Comparison of ENCODE assay signal across 9 cellular contexts in genomic region chr7:22860337-22860736, GRCh38. TPM values are rescaled to one million over a fixed set of nuclear protein-coding genes. Genes with fewer than 3 reads are reported as not detected.
DNase-seq lines count a peak whose midpoint lies in the region; ATAC-seq and TF ChIP-seq lines count a peak whose summit lies in the region.
"Had no signal": no experiment of that assay in that cellular context is flagged by ENCODE, and none has a peak within 500 bp of the region (broad histone marks: within the 10 kb centered on the region; RNA-seq: fewer than 3 reads in every experiment).

No MANE protein-coding gene starts in this region.

- H3K79me2 ChIP-seq in HCT116 (ENCODE audit: insufficient read depth, low read length) = peaks cover 16% of the 10 kb centered on the region
- H3K79me2 ChIP-seq in OCI-LY3 (ENCODE audit: low read length) = peaks cover 18% of the 10 kb centered on the region
- H3K79me2 ChIP-seq in mammary epithelial cell (ENCODE audit: insufficient read depth, low read length) = peaks cover 14% of the 10 kb centered on the region

- POLR2A ChIA-PET in HCT116 (lab: Charles Lee) = interaction anchor here (0.9 kb wide), 1 partner anchor 39 kb away, joined by 3 read pairs; no protein-coding TSS in a partner anchor

- H2AFZ ChIP-seq in HCT116 (ENCODE audit: low read depth, low read length, poor library complexity, severe bottlenecking) (no peak overlapping the region), OCI-LY3 (ENCODE audit: low read depth, low read length) (no peak overlapping the region), mammary epithelial cell (ENCODE audit: low read depth, low read length) (no peak overlapping the region)

- H3K36me3 ChIP-seq in HCT116 (ENCODE audit: control insufficient read depth in 1 of 2, insufficient read depth in 2 of 2, low read length in 2 of 2) (peaks cover 2 to 17% of the 10 kb centered on the region in 2 experiments; a peak in 1 of 4 replicates), OCI-LY3 (replicated peaks; ENCODE audit: low read depth, low read length) (peaks cover 33% of the 10 kb centered on the region), mammary epithelial cell (ENCODE audit: insufficient read depth, low read length) (peaks cover 17% of the 10 kb centered on the region), skeletal muscle satellite cell (ENCODE audit: insufficient read depth, low read length) (peaks cover 19% of the 10 kb centered on the region)

- H3K27me3 ChIP-seq in HCT116 (ENCODE audit: insufficient read depth, low read length) (no peaks in the 10 kb centered on the region), OCI-LY3 (ENCODE audit: low read depth, low read length) (no peaks in the 10 kb centered on the region), mammary epithelial cell (ENCODE audit: insufficient read depth, low read length) (no peaks in the 10 kb centered on the region), skeletal muscle satellite cell (ENCODE audit: control insufficient read depth, insufficient read depth, low read length) (no peaks in the 10 kb centered on the region)

- no peak for TF ChIP-seq POLR2A in HCT116 (IDR thresholded peaks at IDR 0.05; ENCODE audit: borderline replicate concordance, extremely low read depth, insufficient read depth, insufficient read length)

- H3K27ac ChIP-seq in HCT116 (ENCODE audit: low read depth, low read length) (peak overlapping the region; percentile 97; the same call in 1 of the 2 replicates), OCI-LY3 (ENCODE audit: low read length) (peak overlapping the region; percentile 82), mammary epithelial cell (ENCODE audit: insufficient read depth, low read depth, low read length) (peak overlapping the region; percentile 99)

- intact Hi-C loops in HCT116 (cut with micrococcal nuclease) = loop anchor here (5.0 kb wide), 1 partner anchor 152 kb away; the partner anchor contains the start of gene HYCC1
- intact Hi-C loops in mammary epithelial cell (cut with micrococcal nuclease) = loop anchor here (2.0 to 5.0 kb wide), 2 partner anchors 128 to 310 kb away; no protein-coding TSS in a partner anchor

- H3K4me3 ChIP-seq in HCT116 (replicated peaks in 1 of 2; ENCODE audit: low read depth in 1 of 2, low read length in 2 of 2) (no peak overlapping the region), OCI-LY3 (ENCODE audit: low read length) (no peak overlapping the region), mammary epithelial cell (replicated peaks in 1 of 3; ENCODE audit: insufficient read depth in 1 of 3, low read depth in 2 of 3, low read length in 3 of 3) (no peak overlapping the region), skeletal muscle satellite cell (ENCODE audit: low read length) (no peak overlapping the region)

- DNase-seq in HCT116 (ENCODE audit: low read depth, low spot score) = no peak
- no peak for DNase-seq in mammary epithelial cell
- DNase-seq in NCI-H1930 (lab: John Stamatoyannopoulos, UW) = no peak
- no peak for DNase-seq in NCI-H526 (lab: John Stamatoyannopoulos, UW)
- no peak for DNase-seq in central memory CD4-positive, alpha-beta T cell
- DNase-seq: activated gamma-delta T cell, NCI-H2171 treated with DMSO at 0.1 percent for 48 hours had no signal

- TF ChIP-seq RAD21 in HCT116 (IDR thresholded peaks at IDR 0.05; ENCODE audit: low read depth) = no peak

- no peaks in the 10 kb centered on the region for H3K9me2 ChIP-seq in HCT116 (ENCODE audit: insufficient read depth)

- H3K4me2 ChIP-seq in HCT116 (ENCODE audit: low read length) (peak overlapping the region; percentile 88; the same call in 1 of the 2 replicates), OCI-LY3 (ENCODE audit: low read length) (peak overlapping the region; percentile 45; the same call in 1 of the 2 replicates), mammary epithelial cell (ENCODE audit: insufficient read depth, low read depth, low read length) (peak overlapping the region; percentile 73), skeletal muscle satellite cell (ENCODE audit: low read length) (no peak overlapping the region)

- BruUV-seq in HCT116 (replicated peaks; lab: Mats Ljungman, UMichigan) = no TSS peak
- BruUV-seq in mammary epithelial cell (replicated peaks; lab: Mats Ljungman, UMichigan) = no TSS peak

- in situ Hi-C loops in mammary epithelial cell (cut with MboI; ENCODE audit: low sequenced_read_pairs in 2 of 2) = no loop called here

- TF ChIP-seq CTCF in HCT116 (IDR thresholded peaks at IDR 0.05 in 2 of 3, conservative IDR thresholded peaks at IDR 0.05 in 1 of 3; ENCODE audit: borderline replicate concordance in 1 of 3, insufficient read depth in 1 of 3, low read depth in 2 of 3, low read length in 2 of 3) (no peak), OCI-LY3 (IDR thresholded peaks at IDR 0.05; ENCODE audit: low read depth, low read length) (no peak), mammary epithelial cell (conservative IDR thresholded peaks at IDR 0.05 in 1 of 2, IDR thresholded peaks at IDR 0.05 in 1 of 2; ENCODE audit: extremely low read depth in 1 of 2, insufficient read depth in 1 of 2, low read depth in 1 of 2, low read length in 2 of 2) (no peak)

- H4K20me1 ChIP-seq in HCT116 (ENCODE audit: insufficient read depth) (no peaks in the 10 kb centered on the region), OCI-LY3 (ENCODE audit: insufficient read depth, low read length) (no peaks in the 10 kb centered on the region), mammary epithelial cell (ENCODE audit: insufficient read depth, low read length) (no peaks in the 10 kb centered on the region)

- RAD21 ChIA-PET in HCT116 (lab: Charles Lee; ENCODE audit: low non-redundant PET in 1 of 2, low total read pairs in 2 of 2, uncharacterized antibody in 2 of 2, unreplicated experiment in 2 of 2) = no interaction called here

- CTCF ChIA-PET in HCT116 (lab: Charles Lee) (interaction anchor here (1.3 to 2.0 kb wide), 3 partner anchors 195 to 300 kb away, joined by 3 to 8 read pairs (median 6); no protein-coding TSS in a partner anchor), mammary epithelial cell (lab: Charles Lee; ENCODE audit: low non-redundant PET) (interaction anchor here (0.7 kb wide), 2 partner anchors 129 to 190 kb away, joined by 3 to 4 read pairs; no protein-coding TSS in a partner anchor)

- ATAC-seq in HCT116 = no peak

- H3K9ac ChIP-seq in HCT116 (ENCODE audit: low read length) (peak overlapping the region; percentile 99; the same call in 1 of the 2 replicates), OCI-LY3 (ENCODE audit: low read length) (no peak overlapping the region), mammary epithelial cell (ENCODE audit: insufficient read depth, low read length) (peak overlapping the region; percentile 91), skeletal muscle satellite cell (ENCODE audit: low read depth, low read length) (peak overlapping the region; percentile 46)

- H3K9me3 ChIP-seq in HCT116 (ENCODE audit: control insufficient read depth in 1 of 2, insufficient read depth in 1 of 2, low read depth in 1 of 2, low read length in 2 of 2) = no peaks in the 10 kb centered on the region
- no peaks in the 10 kb centered on the region for H3K9me3 ChIP-seq in OCI-LY3 (ENCODE audit: insufficient read depth, low read length)
- no peaks in the 10 kb centered on the region for H3K9me3 ChIP-seq in mammary epithelial cell (replicated peaks; ENCODE audit: insufficient read depth, low read length)
- H3K9me3 ChIP-seq in skeletal muscle satellite cell (replicated peaks; ENCODE audit: low read length) = no peaks in the 10 kb centered on the region

- peaks cover 44 to 52% of the 10 kb centered on the region in 2 experiments for H3K4me1 ChIP-seq in HCT116 (ENCODE audit: control insufficient read depth in 1 of 2, insufficient read depth in 2 of 2, low read length in 2 of 2)
- peaks cover 41% of the 10 kb centered on the region for H3K4me1 ChIP-seq in OCI-LY3 (ENCODE audit: low read length)
- H3K4me1 ChIP-seq in mammary epithelial cell (ENCODE audit: insufficient read depth, low read length) = peaks cover 57% of the 10 kb centered on the region
- H3K4me1 ChIP-seq in skeletal muscle satellite cell (ENCODE audit: control insufficient read depth, insufficient read depth, low read length) = peaks cover 64% of the 10 kb centered on the region

- dilution Hi-C loops in mammary epithelial cell (cut with HindIII; ENCODE audit: low sequenced_read_pairs) = no loop called here

- WGBS in mammary epithelial cell (ENCODE audit: low coverage, missing lambda C conversion rate) = 96% methylated on average over 2 of the region's 2 CpGs

TF ChIP-seq in HCT116, 20 proteins besides CTCF, POLR2A, EP300 and RAD21:
- TF ChIP-seq ZNF274 (IDR thresholded peaks at IDR 0.05; ENCODE audit: low read depth, low read length) = no peak
- TF ChIP-seq POLR2AphosphoS5 (IDR thresholded peaks at IDR 0.05; ENCODE audit: low read depth, low read length) = 0 out of 2 replicates have a peak, but pooled peaks have one; percentile 11
- TF ChIP-seq EZH2phosphoT487 (IDR thresholded peaks at IDR 0.05; ENCODE audit: borderline replicate concordance) = no peak

RNA-seq across cellular contexts. Expression of gene TOMM7, which starts 37.7 kb away (rescaled TPM):
- total RNA-seq in HCT116 (2021; ENCODE audit: unreplicated experiment) (325 TPM), mammary epithelial cell (100 to 1,000 TPM in 1 of 2 donors, 10 to 100 TPM in 1; 77.5 to 239 TPM)
- polyA plus RNA-seq in HCT116 (2012) = 640 and 848 TPM in 2 replicates
- polyA plus RNA-seq in mammary epithelial cell = 267 TPM
- 104 TPM for polyA minus RNA-seq in mammary epithelial cell
- total RNA-seq in skeletal muscle satellite cell (2012; rRNA removed) = 104 and 118 TPM in 2 replicates
